Comparison of ENCODE assay signal across 1 cellular context in genomic region chr2:209614630-209615369, GRCh38.
A peak's percentile ranks its signal among the peaks of the same experiment; 100 is the strongest.
TF ChIP-seq lines count a peak whose summit lies in the region.

No MANE protein-coding gene starts in this region.

TF ChIP-seq in WTC11, 78 proteins besides CTCF, POLR2A, EP300 and RAD21 (continued from another document and continues in another):
- TF ChIP-seq GRHL2 (CRISPR knock-in tag; IDR thresholded peaks at IDR 0.05; ENCODE audit: insufficient replicate concordance, severe bottlenecking): no peak
- TF ChIP-seq ZNF138 (CRISPR knock-in tag; conservative IDR thresholded peaks at IDR 0.05): no peak
- TF ChIP-seq, protein P1, sequence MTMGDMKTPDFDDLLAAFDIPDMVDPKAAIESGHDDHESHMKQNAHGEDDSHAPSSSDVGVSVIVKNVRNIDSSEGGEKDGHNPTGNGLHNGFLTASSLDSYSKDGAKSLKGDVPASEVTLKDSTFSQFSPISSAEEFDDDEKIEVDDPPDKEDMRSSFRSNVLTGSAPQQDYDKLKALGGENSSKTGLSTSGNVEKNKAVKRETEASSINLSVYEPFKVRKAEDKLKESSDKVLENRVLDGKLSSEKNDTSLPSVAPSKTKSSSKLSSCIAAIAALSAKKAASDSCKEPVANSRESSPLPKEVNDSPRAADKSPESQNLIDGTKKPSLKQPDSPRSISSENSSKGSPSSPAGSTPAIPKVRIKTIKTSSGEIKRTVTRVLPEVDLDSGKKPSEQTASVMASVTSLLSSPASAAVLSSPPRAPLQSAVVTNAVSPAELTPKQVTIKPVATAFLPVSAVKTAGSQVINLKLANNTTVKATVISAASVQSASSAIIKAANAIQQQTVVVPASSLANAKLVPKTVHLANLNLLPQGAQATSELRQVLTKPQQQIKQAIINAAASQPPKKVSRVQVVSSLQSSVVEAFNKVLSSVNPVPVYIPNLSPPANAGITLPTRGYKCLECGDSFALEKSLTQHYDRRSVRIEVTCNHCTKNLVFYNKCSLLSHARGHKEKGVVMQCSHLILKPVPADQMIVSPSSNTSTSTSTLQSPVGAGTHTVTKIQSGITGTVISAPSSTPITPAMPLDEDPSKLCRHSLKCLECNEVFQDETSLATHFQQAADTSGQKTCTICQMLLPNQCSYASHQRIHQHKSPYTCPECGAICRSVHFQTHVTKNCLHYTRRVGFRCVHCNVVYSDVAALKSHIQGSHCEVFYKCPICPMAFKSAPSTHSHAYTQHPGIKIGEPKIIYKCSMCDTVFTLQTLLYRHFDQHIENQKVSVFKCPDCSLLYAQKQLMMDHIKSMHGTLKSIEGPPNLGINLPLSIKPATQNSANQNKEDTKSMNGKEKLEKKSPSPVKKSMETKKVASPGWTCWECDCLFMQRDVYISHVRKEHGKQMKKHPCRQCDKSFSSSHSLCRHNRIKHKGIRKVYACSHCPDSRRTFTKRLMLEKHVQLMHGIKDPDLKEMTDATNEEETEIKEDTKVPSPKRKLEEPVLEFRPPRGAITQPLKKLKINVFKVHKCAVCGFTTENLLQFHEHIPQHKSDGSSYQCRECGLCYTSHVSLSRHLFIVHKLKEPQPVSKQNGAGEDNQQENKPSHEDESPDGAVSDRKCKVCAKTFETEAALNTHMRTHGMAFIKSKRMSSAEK (CRISPR knock-in tag; IDR thresholded peaks at IDR 0.05; ENCODE audit: borderline replicate concordance): no peak
- no peak for TF ChIP-seq PREB (CRISPR knock-in tag; IDR thresholded peaks at IDR 0.05; ENCODE audit: borderline replicate concordance)
- TF ChIP-seq GTF2I (CRISPR knock-in tag; conservative IDR thresholded peaks at IDR 0.05): no peak
- TF ChIP-seq ZNF423 (CRISPR knock-in tag; IDR thresholded peaks at IDR 0.05): peak; percentile 67; the same call in 1 of the 2 replicates
- TF ChIP-seq FOXK1 (CRISPR knock-in tag; IDR thresholded peaks at IDR 0.05): 0 out of 2 replicates have a peak, but pooled peaks have one; percentile 51
- TF ChIP-seq E2F5 (CRISPR knock-in tag; IDR thresholded peaks at IDR 0.05): no peak
- TF ChIP-seq, protein P2, sequence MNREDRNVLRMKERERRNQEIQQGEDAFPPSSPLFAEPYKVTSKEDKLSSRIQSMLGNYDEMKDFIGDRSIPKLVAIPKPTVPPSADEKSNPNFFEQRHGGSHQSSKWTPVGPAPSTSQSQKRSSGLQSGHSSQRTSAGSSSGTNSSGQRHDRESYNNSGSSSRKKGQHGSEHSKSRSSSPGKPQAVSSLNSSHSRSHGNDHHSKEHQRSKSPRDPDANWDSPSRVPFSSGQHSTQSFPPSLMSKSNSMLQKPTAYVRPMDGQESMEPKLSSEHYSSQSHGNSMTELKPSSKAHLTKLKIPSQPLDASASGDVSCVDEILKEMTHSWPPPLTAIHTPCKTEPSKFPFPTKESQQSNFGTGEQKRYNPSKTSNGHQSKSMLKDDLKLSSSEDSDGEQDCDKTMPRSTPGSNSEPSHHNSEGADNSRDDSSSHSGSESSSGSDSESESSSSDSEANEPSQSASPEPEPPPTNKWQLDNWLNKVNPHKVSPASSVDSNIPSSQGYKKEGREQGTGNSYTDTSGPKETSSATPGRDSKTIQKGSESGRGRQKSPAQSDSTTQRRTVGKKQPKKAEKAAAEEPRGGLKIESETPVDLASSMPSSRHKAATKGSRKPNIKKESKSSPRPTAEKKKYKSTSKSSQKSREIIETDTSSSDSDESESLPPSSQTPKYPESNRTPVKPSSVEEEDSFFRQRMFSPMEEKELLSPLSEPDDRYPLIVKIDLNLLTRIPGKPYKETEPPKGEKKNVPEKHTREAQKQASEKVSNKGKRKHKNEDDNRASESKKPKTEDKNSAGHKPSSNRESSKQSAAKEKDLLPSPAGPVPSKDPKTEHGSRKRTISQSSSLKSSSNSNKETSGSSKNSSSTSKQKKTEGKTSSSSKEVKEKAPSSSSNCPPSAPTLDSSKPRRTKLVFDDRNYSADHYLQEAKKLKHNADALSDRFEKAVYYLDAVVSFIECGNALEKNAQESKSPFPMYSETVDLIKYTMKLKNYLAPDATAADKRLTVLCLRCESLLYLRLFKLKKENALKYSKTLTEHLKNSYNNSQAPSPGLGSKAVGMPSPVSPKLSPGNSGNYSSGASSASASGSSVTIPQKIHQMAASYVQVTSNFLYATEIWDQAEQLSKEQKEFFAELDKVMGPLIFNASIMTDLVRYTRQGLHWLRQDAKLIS (CRISPR knock-in tag; IDR thresholded peaks at IDR 0.05; ENCODE audit: borderline replicate concordance): no peak
- TF ChIP-seq, protein P3, sequence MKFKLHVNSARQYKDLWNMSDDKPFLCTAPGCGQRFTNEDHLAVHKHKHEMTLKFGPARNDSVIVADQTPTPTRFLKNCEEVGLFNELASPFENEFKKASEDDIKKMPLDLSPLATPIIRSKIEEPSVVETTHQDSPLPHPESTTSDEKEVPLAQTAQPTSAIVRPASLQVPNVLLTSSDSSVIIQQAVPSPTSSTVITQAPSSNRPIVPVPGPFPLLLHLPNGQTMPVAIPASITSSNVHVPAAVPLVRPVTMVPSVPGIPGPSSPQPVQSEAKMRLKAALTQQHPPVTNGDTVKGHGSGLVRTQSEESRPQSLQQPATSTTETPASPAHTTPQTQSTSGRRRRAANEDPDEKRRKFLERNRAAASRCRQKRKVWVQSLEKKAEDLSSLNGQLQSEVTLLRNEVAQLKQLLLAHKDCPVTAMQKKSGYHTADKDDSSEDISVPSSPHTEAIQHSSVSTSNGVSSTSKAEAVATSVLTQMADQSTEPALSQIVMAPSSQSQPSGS (CRISPR knock-in tag; IDR thresholded peaks at IDR 0.05; ENCODE audit: borderline replicate concordance, low read depth): no peak
- no peak; the same call in 1 of the 2 replicates for TF ChIP-seq ETV6 (CRISPR knock-in tag; IDR thresholded peaks at IDR 0.05)
- TF ChIP-seq IRF2 (CRISPR knock-in tag; IDR thresholded peaks at IDR 0.05; ENCODE audit: borderline replicate concordance, low read depth): no peak
- 0 out of 2 replicates have a peak, but pooled peaks have one; percentile 38 for TF ChIP-seq ARID4B (CRISPR knock-in tag; IDR thresholded peaks at IDR 0.05; ENCODE audit: borderline replicate concordance)
- no peak for TF ChIP-seq NR3C1 (CRISPR knock-in tag; conservative IDR thresholded peaks at IDR 0.05; ENCODE audit: low read depth)
- no peak for TF ChIP-seq ZNF671 (CRISPR knock-in tag; IDR thresholded peaks at IDR 0.05)
- no peak for TF ChIP-seq ATF3 (CRISPR knock-in tag; conservative IDR thresholded peaks at IDR 0.05)
- no peak for TF ChIP-seq NFE2L1 (CRISPR knock-in tag; IDR thresholded peaks at IDR 0.05)
- TF ChIP-seq, protein P4, sequence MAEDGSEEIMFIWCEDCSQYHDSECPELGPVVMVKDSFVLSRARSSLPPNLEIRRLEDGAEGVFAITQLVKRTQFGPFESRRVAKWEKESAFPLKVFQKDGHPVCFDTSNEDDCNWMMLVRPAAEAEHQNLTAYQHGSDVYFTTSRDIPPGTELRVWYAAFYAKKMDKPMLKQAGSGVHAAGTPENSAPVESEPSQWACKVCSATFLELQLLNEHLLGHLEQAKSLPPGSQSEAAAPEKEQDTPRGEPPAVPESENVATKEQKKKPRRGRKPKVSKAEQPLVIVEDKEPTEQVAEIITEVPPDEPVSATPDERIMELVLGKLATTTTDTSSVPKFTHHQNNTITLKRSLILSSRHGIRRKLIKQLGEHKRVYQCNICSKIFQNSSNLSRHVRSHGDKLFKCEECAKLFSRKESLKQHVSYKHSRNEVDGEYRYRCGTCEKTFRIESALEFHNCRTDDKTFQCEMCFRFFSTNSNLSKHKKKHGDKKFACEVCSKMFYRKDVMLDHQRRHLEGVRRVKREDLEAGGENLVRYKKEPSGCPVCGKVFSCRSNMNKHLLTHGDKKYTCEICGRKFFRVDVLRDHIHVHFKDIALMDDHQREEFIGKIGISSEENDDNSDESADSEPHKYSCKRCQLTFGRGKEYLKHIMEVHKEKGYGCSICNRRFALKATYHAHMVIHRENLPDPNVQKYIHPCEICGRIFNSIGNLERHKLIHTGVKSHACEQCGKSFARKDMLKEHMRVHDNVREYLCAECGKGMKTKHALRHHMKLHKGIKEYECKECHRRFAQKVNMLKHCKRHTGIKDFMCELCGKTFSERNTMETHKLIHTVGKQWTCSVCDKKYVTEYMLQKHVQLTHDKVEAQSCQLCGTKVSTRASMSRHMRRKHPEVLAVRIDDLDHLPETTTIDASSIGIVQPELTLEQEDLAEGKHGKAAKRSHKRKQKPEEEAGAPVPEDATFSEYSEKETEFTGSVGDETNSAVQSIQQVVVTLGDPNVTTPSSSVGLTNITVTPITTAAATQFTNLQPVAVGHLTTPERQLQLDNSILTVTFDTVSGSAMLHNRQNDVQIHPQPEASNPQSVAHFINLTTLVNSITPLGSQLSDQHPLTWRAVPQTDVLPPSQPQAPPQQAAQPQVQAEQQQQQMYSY (CRISPR knock-in tag; IDR thresholded peaks at IDR 0.05): no peak
- TF ChIP-seq FOXP1 (CRISPR knock-in tag; IDR thresholded peaks at IDR 0.05; ENCODE audit: borderline replicate concordance): no peak
- no peak for TF ChIP-seq ZNF396 (CRISPR knock-in tag; IDR thresholded peaks at IDR 0.05; ENCODE audit: borderline replicate concordance)
- no peak for TF ChIP-seq MYBL2 (CRISPR knock-in tag; IDR thresholded peaks at IDR 0.05)
- no peak for TF ChIP-seq RORB (CRISPR knock-in tag; IDR thresholded peaks at IDR 0.05)
- TF ChIP-seq, protein P5, sequence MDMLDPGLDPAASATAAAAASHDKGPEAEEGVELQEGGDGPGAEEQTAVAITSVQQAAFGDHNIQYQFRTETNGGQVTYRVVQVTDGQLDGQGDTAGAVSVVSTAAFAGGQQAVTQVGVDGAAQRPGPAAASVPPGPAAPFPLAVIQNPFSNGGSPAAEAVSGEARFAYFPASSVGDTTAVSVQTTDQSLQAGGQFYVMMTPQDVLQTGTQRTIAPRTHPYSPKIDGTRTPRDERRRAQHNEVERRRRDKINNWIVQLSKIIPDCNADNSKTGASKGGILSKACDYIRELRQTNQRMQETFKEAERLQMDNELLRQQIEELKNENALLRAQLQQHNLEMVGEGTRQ (CRISPR knock-in tag; IDR thresholded peaks at IDR 0.05): no peak
- no peak for TF ChIP-seq TCF7 (CRISPR knock-in tag; IDR thresholded peaks at IDR 0.05; ENCODE audit: low read depth)
- TF ChIP-seq TEAD1 (CRISPR knock-in tag; IDR thresholded peaks at IDR 0.05): peak; percentile 93; the same call in 1 of the 2 replicates
- no peak for TF ChIP-seq KAT7 (CRISPR knock-in tag; IDR thresholded peaks at IDR 0.05; ENCODE audit: borderline replicate concordance)
- no peak for TF ChIP-seq MLX (CRISPR knock-in tag; IDR thresholded peaks at IDR 0.05)
- no peak for TF ChIP-seq SMAD3 (CRISPR knock-in tag; IDR thresholded peaks at IDR 0.05; ENCODE audit: borderline replicate concordance)
- TF ChIP-seq TEAD4 (CRISPR knock-in tag; IDR thresholded peaks at IDR 0.05): 0 out of 2 replicates have a peak, but pooled peaks have one; percentile 31
- TF ChIP-seq ZMAT4 (CRISPR knock-in tag; IDR thresholded peaks at IDR 0.05): no peak
- 0 out of 2 replicates have a peak, but pooled peaks have one; percentile 34 for TF ChIP-seq ESRRA (CRISPR knock-in tag; IDR thresholded peaks at IDR 0.05; ENCODE audit: borderline replicate concordance)
